Comparison of ENCODE assay signal across 22 cellular contexts in the genomic region with DNA sequence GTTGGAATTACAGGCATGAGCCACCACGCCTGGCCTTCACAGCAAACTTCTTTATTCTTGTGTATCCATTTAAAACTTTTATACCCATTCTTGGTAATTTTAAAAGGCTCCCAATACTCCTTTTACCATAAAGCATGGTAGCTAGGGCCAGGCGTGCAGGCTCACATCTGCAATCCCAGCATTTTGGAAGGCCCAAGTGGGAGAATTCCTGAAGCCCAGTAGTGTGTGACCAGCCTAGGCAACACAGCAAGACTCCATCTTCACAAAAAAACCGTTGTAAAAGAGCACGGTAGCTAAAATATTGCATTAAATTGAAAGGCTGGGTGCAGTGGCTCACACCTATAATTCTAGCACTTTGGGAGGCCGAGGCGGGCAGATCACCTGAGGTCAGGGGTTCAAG. TPM values are rescaled to one million over a fixed set of nuclear protein-coding genes. Genes with fewer than 3 reads are reported as not detected.
DNase-seq lines count a peak whose midpoint lies in the region; ATAC-seq, FAIRE-seq and TF ChIP-seq lines count a peak whose summit lies in the region.
"Had no signal": no experiment of that assay in that cellular context is flagged by ENCODE, and none has a peak within 500 bp of the region (broad histone marks: within the 10 kb centered on the region; RNA-seq: fewer than 3 reads in every experiment).

No MANE protein-coding gene starts in this region.

- WGBS in mesenchymal stem cell = 95% methylated on average over 6 of the region's 6 CpGs
- 48 to 59% methylated on average over 6 of the region's 6 CpGs for WGBS in thyroid gland, 2 donors

- H3K18ac ChIP-seq in mesenchymal stem cell (ENCODE audit: low read depth in 1 of 2, low read length in 2 of 2) = no peak overlapping the region

- H4K91ac ChIP-seq in mesenchymal stem cell (ENCODE audit: low read length) = no peak overlapping the region

- H2AFZ ChIP-seq in mesenchymal stem cell (ENCODE audit: low read depth, low read length) = no peak overlapping the region

- ATAC-seq in HG03565 (IDR thresholded peaks at IDR 0.05; ENCODE audit: unreplicated experiment) (no peak), omental fat pad (ENCODE audit: low FRiP score) (no peak)

- H4K8ac ChIP-seq in mesenchymal stem cell (ENCODE audit: low read length) = no peak overlapping the region

- POLR2A ChIA-PET in RWPE1 (lab: Yijun Ruan, JAX; ENCODE audit: low non-redundant PET) = no interaction called here

- no peak overlapping the region for H2BK5ac ChIP-seq in mesenchymal stem cell (ENCODE audit: low read depth, low read length, poor library complexity, severe bottlenecking)

- no peak overlapping the region for H3K23ac ChIP-seq in mesenchymal stem cell (ENCODE audit: low read length in 2 of 2)

- intact Hi-C loops in thyroid gland (cut with DNase I) = no loop called here

- H2BK15ac ChIP-seq in mesenchymal stem cell (ENCODE audit: low read depth, poor library complexity, severe bottlenecking) = no peak overlapping the region

- peaks cover 6% of the 10 kb centered on the region for H3K79me1 ChIP-seq in mesenchymal stem cell (replicated peaks; ENCODE audit: low read length, poor library complexity, severe bottlenecking)

- H3K4me1 ChIP-seq in mesenchymal stem cell (ENCODE audit: control insufficient read depth, insufficient read depth, low read depth, low read length) (peaks cover 16% of the 10 kb centered on the region), thyroid gland (peaks cover 40 to 55% of the 10 kb centered on the region in 2 donors)
- H3K4me1 ChIP-seq: HAP-1 had no signal

- TF ChIP-seq POLR2A in thyroid gland (IDR thresholded peaks at IDR 0.05) = no peak

- no peak overlapping the region for H3K4ac ChIP-seq in mesenchymal stem cell (ENCODE audit: low read depth in 1 of 2, low read length in 2 of 2)

- H3K36me3 ChIP-seq in mesenchymal stem cell (ENCODE audit: control insufficient read depth in 1 of 2, insufficient read depth in 2 of 2, low read depth in 1 of 2, low read length in 2 of 2) (peaks cover 10 to 38% of the 10 kb centered on the region in 2 experiments), thyroid gland (no peaks in the 10 kb centered on the region)

- H2BK120ac ChIP-seq in mesenchymal stem cell (ENCODE audit: low read depth, low read length) = no peak overlapping the region

- H3K4me2 ChIP-seq in mesenchymal stem cell (ENCODE audit: low read length, poor library complexity, severe bottlenecking) = no peak overlapping the region

- H3K9ac ChIP-seq in mesenchymal stem cell (ENCODE audit: low read length) = no peak overlapping the region

- DNase-seq in RWPE1 (ENCODE audit: low spot score) (no peak), glomerular visceral epithelial cell (ENCODE audit: extremely low spot score) (peak; percentile 29), mesenchymal stem cell (no peak), thyroid gland (peak; percentile 39 to 64), HTR-8/SVneo (ENCODE audit: insufficient read length, low spot score) (no peak), cerebellar cortex (ENCODE audit: low spot score) (no peak), omental fat pad (ENCODE audit: low spot score) (no peak)
- DNase-seq: C1 segment of cervical spinal cord; Calu3; CD4-positive, alpha-beta memory T cell; COR-L47; DMS53; DMS79 treated with DMSO at 0.1 percent for 48 hours; GF-D8; GOT3 had no signal

- H3K27me3 ChIP-seq in mesenchymal stem cell (ENCODE audit: control insufficient read depth in 1 of 2, insufficient read depth in 1 of 2, low read length in 2 of 2) (no peaks in the 10 kb centered on the region), thyroid gland (no peaks in the 10 kb centered on the region)

- no peak for TF ChIP-seq CTCF in RWPE1 (conservative IDR thresholded peaks at IDR 0.05; ENCODE audit: low read depth)
- TF ChIP-seq CTCF in thyroid gland (IDR thresholded peaks at IDR 0.05) = no peak
- TF ChIP-seq CTCF in omental fat pad (IDR thresholded peaks at IDR 0.05) = no peak

- CTCF ChIA-PET in RWPE1 (lab: Yijun Ruan, JAX) = interaction anchor here (0.7 kb wide), 1 partner anchor 18 kb away, joined by 7 read pairs; no protein-coding TSS in a partner anchor

- H3K27ac ChIP-seq in RWPE1 (peak overlapping the region; percentile 60), mesenchymal stem cell (ENCODE audit: low read length, poor library complexity, severe bottlenecking) (peak overlapping the region; percentile 87), thyroid gland (peak overlapping the region; percentile 79 to 93 (median 91))

- no peak overlapping the region for H2AK5ac ChIP-seq in mesenchymal stem cell (ENCODE audit: low read length, severe bottlenecking)

- no peak overlapping the region for H3K4me3 ChIP-seq in mesenchymal stem cell (ENCODE audit: insufficient read depth in 1 of 2, low read depth in 1 of 2, low read length in 2 of 2)
- H3K4me3 ChIP-seq in thyroid gland (replicated peaks in 1 of 3) = no peak overlapping the region
- H3K4me3 ChIP-seq: HAP-1 had no signal

- H2BK12ac ChIP-seq in mesenchymal stem cell (ENCODE audit: low read length in 2 of 2) = no peak overlapping the region

- no peak for FAIRE-seq in HTR-8/SVneo (lab: Jason Lieb, UNC)
- FAIRE-seq: GM12891, GM18507, H54 had no signal

- H3K14ac ChIP-seq in mesenchymal stem cell (ENCODE audit: low read length in 2 of 2) = no peak overlapping the region

- H3K9me3 ChIP-seq in mesenchymal stem cell (ENCODE audit: control insufficient read depth, low read length) (no peaks in the 10 kb centered on the region), thyroid gland (no peaks in the 10 kb centered on the region)
- H3K9me3 ChIP-seq: HAP-1 had no signal

RNA-seq across cellular contexts. Expression of a gene that starts 23.7 kb away (rescaled TPM):
- 52.3 TPM for polyA plus RNA-seq in mesenchymal stem cell (2013, experiment 1 of 2)
- polyA plus RNA-seq in mesenchymal stem cell (2013, experiment 2 of 2) = 51.7 TPM
- total RNA-seq in thyroid gland = 10 to 100 TPM; 33.0 to 49.1 (median 38.2) TPM
- total RNA-seq in omental fat pad = 10 to 100 TPM; 16.0 to 28.9 (median 24.1) TPM

RNA-seq across cellular contexts. Expression of a gene that starts 29.4 kb away (rescaled TPM):
- 172 TPM for polyA plus RNA-seq in mesenchymal stem cell (2013, experiment 1 of 2)
- polyA plus RNA-seq in mesenchymal stem cell (2013, experiment 2 of 2) = 169 TPM
- total RNA-seq in thyroid gland (100 to 1,000 TPM; 123 to 168 (median 131) TPM), omental fat pad (100 to 1,000 TPM; 144 to 255 (median 168) TPM)

RNA-seq across cellular contexts. Expression of a gene that starts 30.0 kb away (rescaled TPM):
- polyA plus RNA-seq in mesenchymal stem cell (2013, experiment 1 of 2) = 10.8 TPM
- 11.7 TPM for polyA plus RNA-seq in mesenchymal stem cell (2013, experiment 2 of 2)
- total RNA-seq in thyroid gland (10 to 100 TPM; 20.3 to 23.4 (median 22.0) TPM), omental fat pad (10 to 100 TPM; 10.1 to 19.1 (median 18.4) TPM)

RNA-seq across cellular contexts. Expression of a gene that starts 40.0 kb away (rescaled TPM):
- polyA plus RNA-seq in mesenchymal stem cell (2013, experiment 1 of 2) = 148 TPM
- 153 TPM for polyA plus RNA-seq in mesenchymal stem cell (2013, experiment 2 of 2)
- total RNA-seq in thyroid gland (10 to 100 TPM; 19.3 to 55.8 (median 45.2) TPM), omental fat pad (10 to 100 TPM; 43.8 to 61.8 (median 49.7) TPM)
- total RNA-seq: A673, G401 had no signal

Comparison
In these comparisons a context has a peak if more than half of its experiments do, and no peak if none do; other contexts are left out.
1. DNase-seq: peak in glomerular visceral epithelial cell (single experiment) and thyroid gland (2 of 2); none in RWPE1 (single experiment), mesenchymal stem cell (single experiment), HTR-8/SVneo (single experiment), cerebellar cortex (single experiment) and omental fat pad (single experiment).
2. Peak in every context shown above with its lines, with median percentiles within 50 percentile points of each other: H3K27ac ChIP-seq.